ENCODE assay signal across 8 cellular contexts in the genomic region with DNA sequence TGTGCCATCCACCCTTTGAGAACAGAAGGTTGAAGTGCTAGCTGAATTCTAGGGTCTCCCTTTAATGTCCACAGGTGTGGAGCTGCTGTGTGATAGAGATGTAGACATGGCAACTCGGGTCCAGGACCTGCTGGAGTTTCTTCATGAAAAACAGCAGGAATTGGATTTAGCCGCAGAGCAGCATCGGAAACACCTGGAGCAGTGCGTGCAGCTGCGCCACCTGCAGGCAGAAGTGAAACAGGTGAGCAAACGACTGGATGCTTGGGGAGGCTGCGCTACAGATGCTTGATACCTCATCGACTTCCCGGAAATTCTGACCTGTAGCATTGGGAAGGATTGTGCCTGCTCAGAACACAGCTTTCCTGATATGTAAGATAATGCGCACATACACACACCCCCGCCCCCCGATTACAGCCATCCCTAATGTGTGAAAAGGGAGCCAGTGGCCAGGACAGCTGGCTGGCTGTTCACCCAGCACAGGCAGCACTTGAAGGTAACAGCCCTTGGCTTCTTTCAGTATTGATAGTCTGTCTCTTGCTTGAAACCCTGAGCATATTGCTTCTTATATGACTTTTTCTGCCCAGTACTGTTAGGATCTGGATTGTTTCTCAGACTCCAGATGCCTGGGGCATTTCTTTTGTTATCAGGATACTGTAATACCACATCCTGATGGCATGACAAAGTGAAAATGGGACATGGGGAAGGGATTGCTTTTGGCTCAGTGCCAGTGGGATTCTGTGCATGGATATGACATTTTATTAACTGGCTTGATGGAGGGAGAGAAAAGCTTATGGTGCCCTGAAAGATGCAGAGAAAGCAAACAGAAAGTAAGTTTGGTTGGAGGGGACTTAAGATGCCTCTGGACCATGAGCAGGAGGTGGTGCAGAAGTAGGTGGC.
DNase-seq lines count a peak whose midpoint lies in the region; TF ChIP-seq lines count a peak whose summit lies in the region.

No MANE protein-coding gene starts in this region.

- DNase-seq in DMS 273 (lab: John Stamatoyannopoulos, UW; ENCODE audit: unreplicated experiment) (peak; percentile 40), DMS 273 treated with DMSO at 0.1 percent for 48 hours (lab: John Stamatoyannopoulos, UW) (no peak), NCI-H2081 treated with DMSO at 0.1 percent for 48 hours (lab: John Stamatoyannopoulos, UW) (peak; percentile 24), NCI-H526 treated with DMSO at 0.1 percent for 48 hours (lab: John Stamatoyannopoulos, UW) (no peak), C1 segment of cervical spinal cord (lab: John Stamatoyannopoulos, UW) (no peak), pons (ENCODE audit: low spot score) (no peak)

- H3K4me3 Mint-ChIP-seq in brain (no peak overlapping the region), nephron (no peak overlapping the region)

- H3K27me3 Mint-ChIP-seq in brain (no peaks in the 10 kb centered on the region), nephron (ENCODE audit: low read depth) (no peaks in the 10 kb centered on the region)

- TF ChIP-seq CTCF in brain (conservative IDR thresholded peaks at IDR 0.05) (peak; percentile 43 to 73), nephron (IDR thresholded peaks at IDR 0.05; ENCODE audit: unreplicated experiment in 3 of 3) (peak in 2 of 3 experiments; percentile 16 to 44)

- H3K9me3 Mint-ChIP-seq in brain, result no peaks in the 10 kb centered on the region
- H3K9me3 Mint-ChIP-seq in nephron, result no peaks in the 10 kb centered on the region

- H3K27ac Mint-ChIP-seq in brain, result peak overlapping the region in 2 of 5 experiments; percentile 16 to 38
- H3K27ac Mint-ChIP-seq in nephron, result no peak overlapping the region

- peaks cover 92% of the 10 kb centered on the region for H3K36me3 Mint-ChIP-seq in brain
- H3K36me3 Mint-ChIP-seq in nephron (ENCODE audit: low read depth), result peaks cover 88% of the 10 kb centered on the region

- H3K4me1 Mint-ChIP-seq in brain (no peaks in the 10 kb centered on the region), nephron (no peaks in the 10 kb centered on the region)

Comparison
In these comparisons a context has a peak if more than half of its experiments do, and no peak if none do; other contexts are left out.
1. DNase-seq: peak in DMS 273 (single experiment) and NCI-H2081 treated with DMSO at 0.1 percent for 48 hours (single experiment); none in DMS 273 treated with DMSO at 0.1 percent for 48 hours (single experiment), NCI-H526 treated with DMSO at 0.1 percent for 48 hours (single experiment), C1 segment of cervical spinal cord (0 of 14) and pons (single experiment).